28 cellular contexts compared by ENCODE assay signal in the genomic region with DNA sequence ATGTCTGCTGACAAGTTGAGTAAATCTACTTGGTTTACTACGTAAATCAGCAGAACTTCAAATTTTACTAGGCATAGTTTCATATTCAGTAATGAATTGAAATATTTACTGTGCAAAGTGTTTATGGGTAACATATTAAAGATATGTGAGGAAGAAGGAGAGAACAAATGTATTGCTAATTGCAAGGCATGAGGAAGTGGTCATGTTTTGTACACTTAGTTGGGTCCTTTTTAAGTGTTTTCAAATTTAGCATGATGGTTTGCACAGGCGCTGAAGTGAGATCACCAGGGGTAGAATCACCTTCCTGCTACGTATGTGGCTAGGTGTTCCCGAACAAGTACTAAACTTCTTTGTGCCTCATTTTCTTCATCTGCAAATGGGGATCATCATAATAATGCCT.
A peak's percentile ranks its signal among the peaks of the same experiment; 100 is the strongest.
DNase-seq lines count a peak whose midpoint lies in the region; ATAC-seq and TF ChIP-seq lines count a peak whose summit lies in the region.
"Had no signal": no experiment of that assay in that cellular context is flagged by ENCODE, and none has a peak within 500 bp of the region (broad histone marks: within the 10 kb centered on the region; RNA-seq: fewer than 3 reads in every experiment).

No MANE protein-coding gene starts in this region.

- ATAC-seq in GM18907 (IDR thresholded peaks at IDR 0.05; ENCODE audit: unreplicated experiment) (peak; percentile 77), HG02678 (IDR thresholded peaks at IDR 0.05; ENCODE audit: unreplicated experiment) (peak; percentile 52), HG03378 (IDR thresholded peaks at IDR 0.05; ENCODE audit: unreplicated experiment) (peak; percentile 60), lung (ENCODE audit: insufficient read depth, low FRiP score) (peak; percentile 69), right cardiac atrium (no peak), left lobe of liver (no peak)
- ATAC-seq: body of pancreas, gastrocnemius medialis had no signal

- WGBS in lung, 2 donors: 59 to 66% methylated on average over 4 of the region's 4 CpGs
- 80% methylated on average over 4 of the region's 4 CpGs for WGBS in right cardiac atrium

- H3K4me3 ChIP-seq in lung (no peak overlapping the region), right cardiac atrium (ENCODE audit: low read length) (no peak overlapping the region)
- H3K4me3 ChIP-seq: body of pancreas, esophagus squamous epithelium, gastrocnemius medialis, PC-9, prostate gland, suprapubic skin had no signal

- TF ChIP-seq CTCF in lung (IDR thresholded peaks at IDR 0.05; ENCODE audit: control extremely low read depth, extremely low read depth): no peak

- DNase-seq in lung (ENCODE audit: low spot score): no peak
- DNase-seq in right cardiac atrium: no peak
- DNase-seq in left lobe of liver (ENCODE audit: low spot score): no peak
- DNase-seq in NCI-H1417 (lab: John Stamatoyannopoulos, UW): no peak
- DNase-seq in NCI-H2107 treated with DMSO at 0.1 percent for 48 hours (lab: John Stamatoyannopoulos, UW; ENCODE audit: unreplicated experiment): no peak
- DNase-seq: activated B cell treated with CpG ODN at 0.5 μM for 24 hours; activated CD4-positive, alpha-beta memory T cell treated with anti-CD3 and anti-CD28 coated beads for 36 hours; activated effector memory CD4-positive, alpha-beta T cell treated with Interleukin-2 at 50 U/mL for 16 hours; body of pancreas; C1 segment of cervical spinal cord; effector CD8-positive, alpha-beta T cell; EL; esophagus squamous epithelium; gastrocnemius medialis; HCEC 1CT; hypothalamus; Kasumi-1; NCI-H1048; NCI-H2029 treated with DMSO at 0.1 percent for 48 hours; PC-9; SHP77; SW 1271 had no signal

- intact Hi-C loops in right cardiac atrium (cut with DNase I): no loop called here

- H3K9me3 ChIP-seq in lung (ENCODE audit: control insufficient read depth in 2 of 2, insufficient read depth in 1 of 2, low read length in 1 of 2): peaks cover 0 to 2% of the 10 kb centered on the region in 2 donors
- H3K9me3 ChIP-seq in right cardiac atrium (ENCODE audit: control insufficient read depth, low read length): no peaks in the 10 kb centered on the region
- H3K9me3 ChIP-seq: body of pancreas, esophagus squamous epithelium, gastrocnemius medialis, neutrophil, prostate gland, suprapubic skin had no signal

- H3K4me1 ChIP-seq in lung (ENCODE audit: control insufficient read depth in 2 of 2, insufficient read depth in 2 of 2, low read length in 2 of 2) (no peaks in the 10 kb centered on the region), right cardiac atrium (ENCODE audit: control insufficient read depth, insufficient read depth, low read length) (no peaks in the 10 kb centered on the region)
- H3K4me1 ChIP-seq: body of pancreas, esophagus squamous epithelium, gastrocnemius medialis, prostate gland, suprapubic skin had no signal

- H3K36me3 ChIP-seq in lung (ENCODE audit: control insufficient read depth in 2 of 2, insufficient read depth in 2 of 2, low read length in 2 of 2): no peaks in the 10 kb centered on the region
- H3K36me3 ChIP-seq: esophagus squamous epithelium, gastrocnemius medialis, neutrophil, prostate gland, suprapubic skin had no signal

- H3K27me3 ChIP-seq in lung (ENCODE audit: control insufficient read depth, insufficient read depth): no peaks in the 10 kb centered on the region
- H3K27me3 ChIP-seq in right cardiac atrium (ENCODE audit: control insufficient read depth, insufficient read depth): no peaks in the 10 kb centered on the region
- H3K27me3 ChIP-seq: body of pancreas, esophagus squamous epithelium, gastrocnemius medialis, neutrophil, suprapubic skin had no signal

- H3K27ac ChIP-seq in lung (ENCODE audit: low read depth in 1 of 2, low read length in 1 of 2) (no peak overlapping the region), right cardiac atrium (ENCODE audit: low read length) (no peak overlapping the region)
- H3K27ac ChIP-seq: body of pancreas, esophagus squamous epithelium, gastrocnemius medialis, neutrophil, PC-9, prostate gland, suprapubic skin had no signal

Comparison
In these comparisons a context has a peak if more than half of its experiments do, and no peak if none do; other contexts are left out.
1. ATAC-seq: peak in GM18907 (single experiment), HG02678 (single experiment), HG03378 (single experiment) and lung (single experiment); none in right cardiac atrium (0 of 2) and left lobe of liver (single experiment).